ENCODE assay signal across 25 cellular contexts in genomic region chr2:144603334-144603733, GRCh38.
"Had no signal": no experiment of that assay in that cellular context is flagged by ENCODE, and none has a peak within 500 bp of the region (broad histone marks: within the 10 kb centered on the region; RNA-seq: fewer than 3 reads in every experiment).

No MANE protein-coding gene starts in this region.

- H3K36me3 ChIP-seq: MG63 had no signal

- H3K9me3 Mint-ChIP-seq: activated CD4-positive, alpha-beta memory T cell treated with anti-CD3 and anti-CD28 coated beads for 36 hours; activated CD4-positive, alpha-beta T cell treated with anti-CD3 and anti-CD28 coated beads, Interleukin-2, amount 10 ng/mL, durations not matched to agents 7 days and 5 days; activated naive CD4-positive, alpha-beta T cell treated with anti-CD3 and anti-CD28 coated beads for 36 hours; activated T-cell treated with anti-CD3 and anti-CD28 coated beads, Interleukin-2, amount 50 U/mL, for 4 hours; central memory CD8-positive, alpha-beta T cell; T-helper 1 cell treated with Interleukin-12 subunit alpha and Interleukin-12 subunit beta and Interleukin-4 antibody, amounts not matched to agents 30 μg/mL and 1 μg/mL, for 36 hours; WTC11 had no signal

- H3K27me3 Mint-ChIP-seq: central memory CD8-positive, alpha-beta T cell had no signal

- ATAC-seq: activated T-cell treated with anti-CD3 and anti-CD28 coated beads, Interleukin-2, amount 50 U/mL, for 4 hours; WTC11 had no signal

- H3K36me3 Mint-ChIP-seq: activated CD4-positive, alpha-beta memory T cell treated with anti-CD3 and anti-CD28 coated beads for 36 hours; activated naive CD8-positive, alpha-beta T cell; WTC11 had no signal

- H2AFZ ChIP-seq: PC-9 had no signal

- DNase-seq: activated CD4-positive, alpha-beta memory T cell treated with anti-CD3 and anti-CD28 coated beads for 36 hours; activated CD4-positive, alpha-beta T cell treated with anti-CD3 and anti-CD28 coated beads, Interleukin-2, amount 10 ng/mL, durations not matched to agents 7 days and 5 days; activated CD8-positive, alpha-beta memory T cell treated with anti-CD3 and anti-CD28 coated beads for 24 hours; activated gamma-delta T cell; activated naive CD4-positive, alpha-beta T cell treated with anti-CD3 and anti-CD28 coated beads for 36 hours; activated T-cell treated with anti-CD3 and anti-CD28 coated beads, Interleukin-2, amount 50 U/mL, for 4 hours; amygdala; MG63; MV-4-11; NCI-H1092 treated with DMSO at 0.1 percent for 48 hours; NCI-H1417 treated with DMSO at 0.1 percent for 48 hours; NCI-H1694; NCI-H2029 treated with DMSO at 0.1 percent for 48 hours; NCI-H345; NCI-H510A; NCI-H526 treated with DMSO at 0.1 percent for 48 hours; NCI-H82; NK-92 treated with Interleukin-12 subunit alpha and Interleukin-12 subunit beta, amount 100 ng/mL, for 24 hours; PC-9; SHP77 treated with DMSO at 0.1 percent for 48 hours had no signal

- H3K4me3 ChIP-seq: MG63, PC-9 had no signal

- H3K27ac ChIP-seq: PC-9 had no signal

- H3K4me3 Mint-ChIP-seq: activated CD4-positive, alpha-beta memory T cell treated with anti-CD3 and anti-CD28 coated beads for 36 hours; activated CD4-positive, alpha-beta T cell treated with anti-CD3 and anti-CD28 coated beads, Interleukin-2, amount 10 ng/mL, durations not matched to agents 7 days and 5 days; activated naive CD4-positive, alpha-beta T cell treated with anti-CD3 and anti-CD28 coated beads for 36 hours; activated naive CD8-positive, alpha-beta T cell; activated T-cell treated with anti-CD3 and anti-CD28 coated beads, Interleukin-2, amount 50 U/mL, for 4 hours; brain; central memory CD8-positive, alpha-beta T cell; T-helper 1 cell treated with Interleukin-12 subunit alpha and Interleukin-12 subunit beta and Interleukin-4 antibody, amounts not matched to agents 30 μg/mL and 1 μg/mL, for 36 hours; WTC11 had no signal

- H3K4me1 Mint-ChIP-seq: activated CD4-positive, alpha-beta T cell treated with anti-CD3 and anti-CD28 coated beads, Interleukin-2, amount 10 ng/mL, durations not matched to agents 7 days and 5 days had no signal

- H3K4me2 ChIP-seq: PC-9 had no signal

- H3K27ac Mint-ChIP-seq: activated CD4-positive, alpha-beta memory T cell treated with anti-CD3 and anti-CD28 coated beads for 36 hours; activated CD4-positive, alpha-beta T cell treated with anti-CD3 and anti-CD28 coated beads, Interleukin-2, amount 10 ng/mL, durations not matched to agents 7 days and 5 days; activated naive CD4-positive, alpha-beta T cell treated with anti-CD3 and anti-CD28 coated beads for 36 hours; activated naive CD8-positive, alpha-beta T cell; brain; T-helper 1 cell treated with Interleukin-12 subunit alpha and Interleukin-12 subunit beta and Interleukin-4 antibody, amounts not matched to agents 30 μg/mL and 1 μg/mL, for 36 hours; WTC11 had no signal
